Comparison of ENCODE assay signal across 8 cellular contexts in genomic region chr7:70092314-70093303, GRCh38.
A peak's percentile ranks its signal among the peaks of the same experiment; 100 is the strongest.
DNase-seq lines count a peak whose midpoint lies in the region; ATAC-seq, FAIRE-seq and TF ChIP-seq lines count a peak whose summit lies in the region.

No MANE protein-coding gene starts in this region.

- TF ChIP-seq CTCF in tibial nerve (IDR thresholded peaks at IDR 0.05): no peak

- no peak for TF ChIP-seq POLR2A in tibial nerve (IDR thresholded peaks at IDR 0.05)

- H3K27ac Mint-ChIP-seq in T-cell: no peak overlapping the region

- H3K4me1 ChIP-seq in Karpas-422 (ENCODE audit: low read length): peaks cover 27% of the 10 kb centered on the region
- H3K4me1 ChIP-seq in small intestine (ENCODE audit: control insufficient read depth in 2 of 2, insufficient read depth in 1 of 2, low read depth in 1 of 2, low read length in 1 of 2): peaks cover under 1 to 3% of the 10 kb centered on the region in 2 donors
- H3K4me1 ChIP-seq in tibial nerve: peaks cover 0 to 29% (median 0%) of the 10 kb centered on the region in 4 donors

- no peaks in the 10 kb centered on the region for H3K27me3 Mint-ChIP-seq in T-cell

- H3K27me3 ChIP-seq in Karpas-422 (ENCODE audit: low read length): no peaks in the 10 kb centered on the region
- no peaks in the 10 kb centered on the region for H3K27me3 ChIP-seq in small intestine (ENCODE audit: control insufficient read depth in 2 of 2, insufficient read depth in 2 of 2, low read length in 2 of 2)
- no peaks in the 10 kb centered on the region for H3K27me3 ChIP-seq in tibial nerve

- no peaks in the 10 kb centered on the region for H3K4me1 Mint-ChIP-seq in T-cell

- no peaks in the 10 kb centered on the region for H3K36me3 Mint-ChIP-seq in T-cell

- POLR2A ChIA-PET in T-cell (lab: Charles Lee): interaction anchor here (0.5 to 0.6 kb wide), 3 partner anchors 8 to 306 kb away, joined by 3 to 7 read pairs (median 3); no protein-coding TSS in a partner anchor

- DNase-seq in Karpas-422: no peak
- DNase-seq in NCI-H82 (lab: John Stamatoyannopoulos, UW): peak; percentile 76
- DNase-seq in foreskin melanocyte: peak; percentile 91
- peak; percentile 9 for DNase-seq in small intestine
- DNase-seq in tibial nerve (ENCODE audit: low spot score in 2 of 2): no peak
- no peak for DNase-seq in T-cell
- DNase-seq in HCEC 1CT: no peak

- H3K79me2 ChIP-seq in Karpas-422 (ENCODE audit: low read length): no peaks in the 10 kb centered on the region

- H3K36me3 ChIP-seq in Karpas-422 (ENCODE audit: insufficient read depth, low read length): no peaks in the 10 kb centered on the region
- no peaks in the 10 kb centered on the region for H3K36me3 ChIP-seq in small intestine (ENCODE audit: control insufficient read depth in 2 of 2, insufficient read depth in 2 of 2, low read length in 2 of 2)
- H3K36me3 ChIP-seq in tibial nerve: no peaks in the 10 kb centered on the region

- H3K9me3 Mint-ChIP-seq in T-cell: peaks cover 0 to 4% (median 0%) of the 10 kb centered on the region in 3 donors

- H3K9me3 ChIP-seq in Karpas-422 (ENCODE audit: low read length) (no peaks in the 10 kb centered on the region), small intestine (ENCODE audit: control insufficient read depth, low read depth) (no peaks in the 10 kb centered on the region), tibial nerve (no peaks in the 10 kb centered on the region)

- H3K9me2 ChIP-seq in Karpas-422 (replicated peaks; ENCODE audit: insufficient read depth, low read length): no peaks in the 10 kb centered on the region

- FAIRE-seq in small intestine (lab: Jason Lieb, UNC): no peak

- peak overlapping the region; percentile 0 for H3K4me2 ChIP-seq in Karpas-422 (ENCODE audit: low read depth, low read length, poor library complexity, severe bottlenecking)

- ATAC-seq in GM18867 (IDR thresholded peaks at IDR 0.05; ENCODE audit: unreplicated experiment): no peak
- ATAC-seq in T-cell (replicated peaks in 1 of 4): no peak

- no peak overlapping the region for H2AFZ ChIP-seq in Karpas-422 (ENCODE audit: low read length)

- H3K4me3 ChIP-seq in Karpas-422 (ENCODE audit: low read length) (no peak overlapping the region), small intestine (ENCODE audit: low read depth in 1 of 2, low read length in 2 of 2) (no peak overlapping the region), tibial nerve (peak overlapping the region in 1 of 4 donors; percentile 10)

- TF ChIP-seq EP300 in tibial nerve (IDR thresholded peaks at IDR 0.05): no peak

- H3K4me3 Mint-ChIP-seq in T-cell: no peak overlapping the region

- no peak overlapping the region for H3K9ac ChIP-seq in Karpas-422 (ENCODE audit: low read length)

- H3K27ac ChIP-seq in Karpas-422 (ENCODE audit: low read length) (no peak overlapping the region), small intestine (ENCODE audit: low read depth in 1 of 2, low read length in 1 of 2) (no peak overlapping the region), tibial nerve (peak overlapping the region in 1 of 4 donors; percentile 8)

- CTCF ChIA-PET in T-cell (lab: Charles Lee): no interaction called here

- peaks cover 4% of the 10 kb centered on the region for H4K20me1 ChIP-seq in Karpas-422 (ENCODE audit: insufficient read depth, low read depth, low read length)

- 15 to 50% (median 21%) methylated on average over 14 of the region's 14 CpGs for WGBS in small intestine, 3 donors
- WGBS in tibial nerve, 2 donors: 32 to 35% methylated on average over 14 of the region's 14 CpGs

Comparison
In these comparisons a context has a peak if more than half of its experiments do, and no peak if none do; other contexts are left out.
1. DNase-seq: peak in NCI-H82 (single experiment), foreskin melanocyte (single experiment) and small intestine (single experiment); none in Karpas-422 (single experiment), tibial nerve (0 of 2), T-cell (0 of 34) and HCEC 1CT (single experiment).